Comparison of ENCODE assay signal across 19 cellular contexts in genomic region chr13:94677799-94678198, GRCh38. TPM values are rescaled to one million over a fixed set of nuclear protein-coding genes. Genes with fewer than 3 reads are reported as not detected.
DNase-seq lines count a peak whose midpoint lies in the region; ATAC-seq and TF ChIP-seq lines count a peak whose summit lies in the region.
"Had no signal": no experiment of that assay in that cellular context is flagged by ENCODE, and none has a peak within 500 bp of the region (broad histone marks: within the 10 kb centered on the region; RNA-seq: fewer than 3 reads in every experiment).

No MANE protein-coding gene starts in this region.

- no peaks in the 10 kb centered on the region; the same call in 1 of the 2 replicates for H3K27me3 Mint-ChIP-seq in WTC11 (ENCODE audit: low read depth)
- peaks cover 10% of the 10 kb centered on the region for H3K27me3 Mint-ChIP-seq in neural progenitor cell (ENCODE audit: insufficient read depth, low read depth)

- no peaks in the 10 kb centered on the region for H3K36me3 ChIP-seq in H7 (replicated peaks; ENCODE audit: control insufficient read depth, insufficient read depth, low read length)
- H3K36me3 ChIP-seq in neural progenitor cell, result no peaks in the 10 kb centered on the region
- H3K36me3 ChIP-seq: HAP-1 had no signal

- H3K4me1 ChIP-seq in neural progenitor cell, result peaks cover 51% of the 10 kb centered on the region
- H3K4me1 ChIP-seq: A549 had no signal

- CTCF ChIA-PET in WTC11 (lab: Charles Lee), result interaction anchor here (0.6 kb wide), 1 partner anchor 272 kb away, joined by 3 read pairs; no protein-coding TSS in a partner anchor

- peaks cover 2% of the 10 kb centered on the region; the same call in 1 of the 2 replicates for H3K27me3 ChIP-seq in H7 (ENCODE audit: control insufficient read depth, insufficient read depth, low read length)
- no peaks in the 10 kb centered on the region for H3K27me3 ChIP-seq in neural progenitor cell

- H4K20me1 ChIP-seq in neural progenitor cell (ENCODE audit: low read depth), result no peaks in the 10 kb centered on the region

- no peaks in the 10 kb centered on the region for H3K36me3 Mint-ChIP-seq in WTC11
- H3K36me3 Mint-ChIP-seq in neural progenitor cell, result no peaks in the 10 kb centered on the region
- H3K36me3 Mint-ChIP-seq: CD4-positive, alpha-beta memory T cell had no signal

- H2AFZ ChIP-seq in neural progenitor cell (replicated peaks), result no peak overlapping the region

- H3K27ac ChIP-seq in neural progenitor cell, result no peak overlapping the region
- H3K27ac ChIP-seq: 22Rv1, A549, C4-2B, KMS-11 had no signal

- H3K4me1 Mint-ChIP-seq in WTC11 (peaks cover 20% of the 10 kb centered on the region), neural progenitor cell (peaks cover 27% of the 10 kb centered on the region)
- H3K4me1 Mint-ChIP-seq: CD4-positive, alpha-beta memory T cell had no signal

- H3K4me3 Mint-ChIP-seq in WTC11, result no peak overlapping the region
- no peak overlapping the region for H3K4me3 Mint-ChIP-seq in neural progenitor cell
- H3K4me3 Mint-ChIP-seq: CD4-positive, alpha-beta memory T cell had no signal

- POLR2A ChIA-PET in WTC11 (lab: Charles Lee), result no interaction called here

- no peaks in the 10 kb centered on the region for H3K9me3 ChIP-seq in neural progenitor cell (ENCODE audit: low read depth)
- H3K9me3 ChIP-seq: A549, HAP-1 had no signal

- H3K9me3 Mint-ChIP-seq in WTC11, result no peaks in the 10 kb centered on the region
- peaks cover 8% of the 10 kb centered on the region for H3K9me3 Mint-ChIP-seq in neural progenitor cell

- peak overlapping the region; percentile 34 for H3K4me2 ChIP-seq in neural progenitor cell
- H3K4me2 ChIP-seq: A549, KMS-11 had no signal

- H3K4me3 ChIP-seq in H7 (ENCODE audit: insufficient read depth, low read depth, low read length) (no peak overlapping the region), neural progenitor cell (no peak overlapping the region)
- H3K4me3 ChIP-seq: A549, HAP-1 had no signal

- peaks cover 38% of the 10 kb centered on the region for H3F3A ChIP-seq in neural progenitor cell (ENCODE audit: low read depth)

- DNase-seq in D341Med (ENCODE audit: low spot score) (peak; percentile 47), H7 (peak; percentile 7), WTC11 (ENCODE audit: low spot score) (no peak), neural progenitor cell (ENCODE audit: low spot score) (peak; percentile 55), GM03348 (ENCODE audit: low spot score) (no peak)
- no peak for DNase-seq in stimulated activated CD4-positive, alpha-beta T cell treated with anti-CD3 and anti-CD28 coated beads, Interleukin-2, amount 100 ng/mL, for 24 hours
- DNase-seq: AML-193; CD4-positive, alpha-beta memory T cell; DMS 273 treated with DMSO at 0.1 percent for 48 hours; DMS53; DND-41; EL had no signal

- TF ChIP-seq CTCF in WTC11 (IDR thresholded peaks at IDR 0.05), result no peak
- no peak for TF ChIP-seq CTCF in neural progenitor cell (IDR thresholded peaks at IDR 0.05)

- H3K9ac ChIP-seq in neural progenitor cell, result no peak overlapping the region
- H3K9ac ChIP-seq: KMS-11 had no signal

- no peak overlapping the region for H3K27ac Mint-ChIP-seq in WTC11
- no peak overlapping the region for H3K27ac Mint-ChIP-seq in neural progenitor cell
- H3K27ac Mint-ChIP-seq: CD4-positive, alpha-beta memory T cell had no signal

- peak; percentile 48 for ATAC-seq in WTC11
- no peak for ATAC-seq in HG03025 (IDR thresholded peaks at IDR 0.05; ENCODE audit: low FRiP score, unreplicated experiment)
- ATAC-seq: A549 had no signal

- no peaks in the 10 kb centered on the region for H3K79me2 ChIP-seq in neural progenitor cell (ENCODE audit: low read depth)

TF ChIP-seq in WTC11, 78 proteins besides CTCF, POLR2A, EP300 and RAD21:
- TF ChIP-seq CREB1 (CRISPR knock-in tag; IDR thresholded peaks at IDR 0.05) (no peak), ZNF317 (CRISPR knock-in tag; IDR thresholded peaks at IDR 0.05; ENCODE audit: borderline replicate concordance, low read depth) (no peak), MYBL2 (CRISPR knock-in tag; IDR thresholded peaks at IDR 0.05) (no peak), ZBTB21 (CRISPR knock-in tag; IDR thresholded peaks at IDR 0.05; ENCODE audit: borderline replicate concordance) (no peak), ZNF138 (CRISPR knock-in tag; conservative IDR thresholded peaks at IDR 0.05) (no peak), FOXP1 (CRISPR knock-in tag; IDR thresholded peaks at IDR 0.05; ENCODE audit: borderline replicate concordance) (no peak), EMX1 (CRISPR knock-in tag; IDR thresholded peaks at IDR 0.05) (no peak), FOXK1 (CRISPR knock-in tag; IDR thresholded peaks at IDR 0.05) (no peak), ZNF396 (CRISPR knock-in tag; IDR thresholded peaks at IDR 0.05; ENCODE audit: borderline replicate concordance) (no peak), GRHL2 (CRISPR knock-in tag; IDR thresholded peaks at IDR 0.05; ENCODE audit: insufficient replicate concordance, severe bottlenecking) (no peak), NFE2L1 (CRISPR knock-in tag; IDR thresholded peaks at IDR 0.05) (no peak), E2F5 (CRISPR knock-in tag; IDR thresholded peaks at IDR 0.05) (no peak)
- TF ChIP-seq, protein P1, sequence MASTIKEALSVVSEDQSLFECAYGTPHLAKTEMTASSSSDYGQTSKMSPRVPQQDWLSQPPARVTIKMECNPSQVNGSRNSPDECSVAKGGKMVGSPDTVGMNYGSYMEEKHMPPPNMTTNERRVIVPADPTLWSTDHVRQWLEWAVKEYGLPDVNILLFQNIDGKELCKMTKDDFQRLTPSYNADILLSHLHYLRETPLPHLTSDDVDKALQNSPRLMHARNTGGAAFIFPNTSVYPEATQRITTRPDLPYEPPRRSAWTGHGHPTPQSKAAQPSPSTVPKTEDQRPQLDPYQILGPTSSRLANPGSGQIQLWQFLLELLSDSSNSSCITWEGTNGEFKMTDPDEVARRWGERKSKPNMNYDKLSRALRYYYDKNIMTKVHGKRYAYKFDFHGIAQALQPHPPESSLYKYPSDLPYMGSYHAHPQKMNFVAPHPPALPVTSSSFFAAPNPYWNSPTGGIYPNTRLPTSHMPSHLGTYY (CRISPR knock-in tag; IDR thresholded peaks at IDR 0.05), result no peak
- TF ChIP-seq, protein P2, sequence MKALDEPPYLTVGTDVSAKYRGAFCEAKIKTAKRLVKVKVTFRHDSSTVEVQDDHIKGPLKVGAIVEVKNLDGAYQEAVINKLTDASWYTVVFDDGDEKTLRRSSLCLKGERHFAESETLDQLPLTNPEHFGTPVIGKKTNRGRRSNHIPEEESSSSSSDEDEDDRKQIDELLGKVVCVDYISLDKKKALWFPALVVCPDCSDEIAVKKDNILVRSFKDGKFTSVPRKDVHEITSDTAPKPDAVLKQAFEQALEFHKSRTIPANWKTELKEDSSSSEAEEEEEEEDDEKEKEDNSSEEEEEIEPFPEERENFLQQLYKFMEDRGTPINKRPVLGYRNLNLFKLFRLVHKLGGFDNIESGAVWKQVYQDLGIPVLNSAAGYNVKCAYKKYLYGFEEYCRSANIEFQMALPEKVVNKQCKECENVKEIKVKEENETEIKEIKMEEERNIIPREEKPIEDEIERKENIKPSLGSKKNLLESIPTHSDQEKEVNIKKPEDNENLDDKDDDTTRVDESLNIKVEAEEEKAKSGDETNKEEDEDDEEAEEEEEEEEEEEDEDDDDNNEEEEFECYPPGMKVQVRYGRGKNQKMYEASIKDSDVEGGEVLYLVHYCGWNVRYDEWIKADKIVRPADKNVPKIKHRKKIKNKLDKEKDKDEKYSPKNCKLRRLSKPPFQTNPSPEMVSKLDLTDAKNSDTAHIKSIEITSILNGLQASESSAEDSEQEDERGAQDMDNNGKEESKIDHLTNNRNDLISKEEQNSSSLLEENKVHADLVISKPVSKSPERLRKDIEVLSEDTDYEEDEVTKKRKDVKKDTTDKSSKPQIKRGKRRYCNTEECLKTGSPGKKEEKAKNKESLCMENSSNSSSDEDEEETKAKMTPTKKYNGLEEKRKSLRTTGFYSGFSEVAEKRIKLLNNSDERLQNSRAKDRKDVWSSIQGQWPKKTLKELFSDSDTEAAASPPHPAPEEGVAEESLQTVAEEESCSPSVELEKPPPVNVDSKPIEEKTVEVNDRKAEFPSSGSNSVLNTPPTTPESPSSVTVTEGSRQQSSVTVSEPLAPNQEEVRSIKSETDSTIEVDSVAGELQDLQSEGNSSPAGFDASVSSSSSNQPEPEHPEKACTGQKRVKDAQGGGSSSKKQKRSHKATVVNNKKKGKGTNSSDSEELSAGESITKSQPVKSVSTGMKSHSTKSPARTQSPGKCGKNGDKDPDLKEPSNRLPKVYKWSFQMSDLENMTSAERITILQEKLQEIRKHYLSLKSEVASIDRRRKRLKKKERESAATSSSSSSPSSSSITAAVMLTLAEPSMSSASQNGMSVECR (CRISPR knock-in tag; IDR thresholded peaks at IDR 0.05; ENCODE audit: borderline replicate concordance), result no peak

RNA-seq across cellular contexts. Expression of gene SOX21, which starts 34.5 kb away (rescaled TPM):
- total RNA-seq in H7 (2014; rRNA removed; shearing (Covaris generic)), result 3.9 and 5.1 TPM in 2 replicates
- total RNA-seq in WTC11 (2021) (6.4 to 11.4 TPM (median 6.4 TPM) in 3 replicates), neural progenitor cell (ENCODE audit: low replicate concordance) (94.7 and 132 TPM in 2 replicates)
- total RNA-seq: CD4-positive, alpha-beta memory T cell; HT-29 had no signal

Comparison
In these comparisons a context has a peak if more than half of its experiments do, and no peak if none do; other contexts are left out.
1. DNase-seq: peak in D341Med (single experiment), H7 (single experiment) and neural progenitor cell (single experiment); none in WTC11 (single experiment), GM03348 (single experiment) and stimulated activated CD4-positive, alpha-beta T cell treated with anti-CD3 and anti-CD28 coated beads, Interleukin-2, amount 100 ng/mL, for 24 hours (0 of 2).